Comparison of ENCODE assay signal across 11 cellular contexts in the genomic region with DNA sequence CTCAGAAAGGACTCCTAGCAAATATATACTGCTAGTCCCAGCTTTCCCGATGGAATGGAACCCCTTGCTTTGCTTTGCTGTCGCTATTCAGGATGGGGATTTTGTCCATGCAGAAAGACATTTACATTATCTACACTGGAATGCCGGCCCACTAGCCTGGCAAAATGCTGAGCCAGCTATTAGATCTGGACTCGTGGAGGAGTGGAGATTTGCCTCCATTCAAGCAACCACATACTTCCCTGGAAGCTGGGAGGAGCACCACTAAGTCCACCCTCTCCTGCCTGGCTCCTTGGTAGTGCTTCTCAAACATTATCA. TPM values are rescaled to one million over a fixed set of nuclear protein-coding genes. Genes with fewer than 3 reads are reported as not detected.
A peak's percentile ranks its signal among the peaks of the same experiment; 100 is the strongest.
DNase-seq lines count a peak whose midpoint lies in the region; ATAC-seq and TF ChIP-seq lines count a peak whose summit lies in the region.
"Had no signal": no experiment of that assay in that cellular context is flagged by ENCODE, and none has a peak within 500 bp of the region (broad histone marks: within the 10 kb centered on the region; RNA-seq: fewer than 3 reads in every experiment).

No MANE protein-coding gene starts in this region.

- H3K4me3 ChIP-seq in thyroid gland (replicated peaks in 1 of 3): peak overlapping the region in 1 of 3 donors; percentile 19

- CTCF ChIA-PET in activated B cell treated with CpG ODN at 0.5 μM for 24 hours (lab: Charles Lee): interaction anchor here (1.1 to 2.3 kb wide), 2 partner anchors 102 to 145 kb away, joined by 4 to 8 read pairs; no protein-coding TSS in a partner anchor

- TF ChIP-seq CTCF in activated B cell treated with CpG ODN at 0.5 μM for 24 hours (IDR thresholded peaks at IDR 0.05) (no peak), thyroid gland (IDR thresholded peaks at IDR 0.05) (no peak)

- DNase-seq in activated T-cell treated with anti-CD3 and anti-CD28 coated beads, Interleukin-2, amount 50 U/mL, for 4 hours: no peak
- DNase-seq in activated T-cell treated with anti-CD3 and anti-CD28 coated beads for 4 hours: no peak
- DNase-seq in activated B cell treated with CpG ODN at 0.5 μM for 24 hours: no peak
- peak; percentile 33 for DNase-seq in left kidney (ENCODE audit: low read depth, low spot score)
- no peak for DNase-seq in thyroid gland
- DNase-seq in SW 1271 (lab: John Stamatoyannopoulos, UW): no peak
- DNase-seq: foreskin keratinocyte had no signal

- POLR2A ChIA-PET in activated B cell treated with CpG ODN at 0.5 μM for 24 hours (lab: Charles Lee): interaction anchor here (0.9 to 1.9 kb wide), 4 partner anchors 75 to 144 kb away, joined by 3 to 11 read pairs (median 6); no protein-coding TSS in a partner anchor

- 28 to 30% methylated on average over 3 to 4 of the region's 4 CpGs for WGBS in thyroid gland, 2 donors

- no peaks in the 10 kb centered on the region for H3K4me1 ChIP-seq in thyroid gland
- H3K4me1 ChIP-seq: pancreas had no signal

- peak overlapping the region; percentile 54 for H3K4me3 Mint-ChIP-seq in activated T-cell treated with anti-CD3 and anti-CD28 coated beads, Interleukin-2, amount 50 U/mL, for 4 hours
- peak overlapping the region; percentile 78 for H3K4me3 Mint-ChIP-seq in activated B cell treated with CpG ODN at 0.5 μM for 24 hours

- no peak for ATAC-seq in activated T-cell treated with anti-CD3 and anti-CD28 coated beads, Interleukin-2, amount 50 U/mL, for 4 hours
- ATAC-seq in activated B cell treated with CpG ODN at 0.5 μM for 24 hours (ENCODE audit: low read depth) (no peak), HG02885 (IDR thresholded peaks at IDR 0.05; ENCODE audit: poor library complexity, unreplicated experiment) (no peak), HG03432 (IDR thresholded peaks at IDR 0.05; ENCODE audit: unreplicated experiment) (no peak)

- no peaks in the 10 kb centered on the region for H3K27me3 Mint-ChIP-seq in activated T-cell treated with anti-CD3 and anti-CD28 coated beads, Interleukin-2, amount 50 U/mL, for 4 hours (ENCODE audit: low read depth)
- no peaks in the 10 kb centered on the region for H3K27me3 Mint-ChIP-seq in activated B cell treated with CpG ODN at 0.5 μM for 24 hours

- intact Hi-C loops in activated B cell treated with CpG ODN at 0.5 μM for 24 hours (cut with micrococcal nuclease): loop anchor here (1.0 to 5.0 kb wide), 4 partner anchors 75 to 228 kb away; a partner anchor contains a TSS
- intact Hi-C loops in thyroid gland (cut with DNase I): no loop called here

- no peaks in the 10 kb centered on the region for H3K36me3 ChIP-seq in thyroid gland
- H3K36me3 ChIP-seq: pancreas had no signal

- no peaks in the 10 kb centered on the region for H3K9me3 ChIP-seq in thyroid gland
- H3K9me3 ChIP-seq: pancreas had no signal

- H3K27ac Mint-ChIP-seq in activated B cell treated with CpG ODN at 0.5 μM for 24 hours: peak overlapping the region; percentile 65

- peaks cover 13% of the 10 kb centered on the region for H3K4me1 Mint-ChIP-seq in activated T-cell treated with anti-CD3 and anti-CD28 coated beads, Interleukin-2, amount 50 U/mL, for 4 hours (ENCODE audit: low read depth)
- H3K4me1 Mint-ChIP-seq in activated B cell treated with CpG ODN at 0.5 μM for 24 hours: peaks cover 14% of the 10 kb centered on the region

- H3K9me3 Mint-ChIP-seq in activated T-cell treated with anti-CD3 and anti-CD28 coated beads, Interleukin-2, amount 50 U/mL, for 4 hours: no peaks in the 10 kb centered on the region
- no peaks in the 10 kb centered on the region for H3K9me3 Mint-ChIP-seq in activated B cell treated with CpG ODN at 0.5 μM for 24 hours

- no peaks in the 10 kb centered on the region for H3K27me3 ChIP-seq in thyroid gland
- H3K27me3 ChIP-seq: foreskin keratinocyte, pancreas had no signal

- H3K36me3 Mint-ChIP-seq in activated T-cell treated with anti-CD3 and anti-CD28 coated beads, Interleukin-2, amount 50 U/mL, for 4 hours (ENCODE audit: insufficient read depth): no peaks in the 10 kb centered on the region
- no peaks in the 10 kb centered on the region for H3K36me3 Mint-ChIP-seq in activated B cell treated with CpG ODN at 0.5 μM for 24 hours (ENCODE audit: low read depth)

- peak overlapping the region in 2 of 3 donors; percentile 86 to 87 for H3K27ac ChIP-seq in thyroid gland
- H3K27ac ChIP-seq: foreskin keratinocyte had no signal

- no peak for TF ChIP-seq POLR2A in thyroid gland (IDR thresholded peaks at IDR 0.05)

RNA-seq across cellular contexts. Expression of a gene that starts 24.1 kb away (rescaled TPM):
- under 1 TPM; 0.11 to 0.18 (median 0.11) TPM for total RNA-seq in activated T-cell treated with anti-CD3 and anti-CD28 coated beads, Interleukin-2, amount 50 U/mL, for 4 hours
- total RNA-seq in activated B cell treated with CpG ODN at 0.5 μM for 24 hours: not detected in 2 replicates
- total RNA-seq in thyroid gland: under 1 TPM in 2 of 4 donors, not detected in 2; 0.20 to 0.22 TPM

RNA-seq across cellular contexts. Expression of a gene that starts 59.9 kb away (rescaled TPM):
- under 1 TPM; 0.05 to 0.13 (median 0.08) TPM for total RNA-seq in activated T-cell treated with anti-CD3 and anti-CD28 coated beads, Interleukin-2, amount 50 U/mL, for 4 hours
- 0.07 TPM in 2 replicates for total RNA-seq in activated B cell treated with CpG ODN at 0.5 μM for 24 hours
- total RNA-seq in thyroid gland: 1 to 10 TPM in 3 of 4 donors, under 1 TPM in 1; 0.88 to 2.5 (median 1.8) TPM
- total RNA-seq: foreskin keratinocyte, OCI-LY7 had no signal
